ENCODE assay signal across 2 cellular contexts in genomic region chr12:89412665-89413064, GRCh38.
TF ChIP-seq lines count a peak whose summit lies in the region.

No MANE protein-coding gene starts in this region.

TF ChIP-seq in HEK293, 187 proteins besides CTCF, POLR2A, EP300 and RAD21:
- TF ChIP-seq ZNF677 (tag by site-specific recombination; IDR thresholded peaks at IDR 0.05), result no peak
- TF ChIP-seq ZNF571 (tag by site-specific recombination; IDR thresholded peaks at IDR 0.05), result no peak
- TF ChIP-seq ZNF114 (tag by site-specific recombination; IDR thresholded peaks at IDR 0.05), result no peak
- TF ChIP-seq, protein P1, sequence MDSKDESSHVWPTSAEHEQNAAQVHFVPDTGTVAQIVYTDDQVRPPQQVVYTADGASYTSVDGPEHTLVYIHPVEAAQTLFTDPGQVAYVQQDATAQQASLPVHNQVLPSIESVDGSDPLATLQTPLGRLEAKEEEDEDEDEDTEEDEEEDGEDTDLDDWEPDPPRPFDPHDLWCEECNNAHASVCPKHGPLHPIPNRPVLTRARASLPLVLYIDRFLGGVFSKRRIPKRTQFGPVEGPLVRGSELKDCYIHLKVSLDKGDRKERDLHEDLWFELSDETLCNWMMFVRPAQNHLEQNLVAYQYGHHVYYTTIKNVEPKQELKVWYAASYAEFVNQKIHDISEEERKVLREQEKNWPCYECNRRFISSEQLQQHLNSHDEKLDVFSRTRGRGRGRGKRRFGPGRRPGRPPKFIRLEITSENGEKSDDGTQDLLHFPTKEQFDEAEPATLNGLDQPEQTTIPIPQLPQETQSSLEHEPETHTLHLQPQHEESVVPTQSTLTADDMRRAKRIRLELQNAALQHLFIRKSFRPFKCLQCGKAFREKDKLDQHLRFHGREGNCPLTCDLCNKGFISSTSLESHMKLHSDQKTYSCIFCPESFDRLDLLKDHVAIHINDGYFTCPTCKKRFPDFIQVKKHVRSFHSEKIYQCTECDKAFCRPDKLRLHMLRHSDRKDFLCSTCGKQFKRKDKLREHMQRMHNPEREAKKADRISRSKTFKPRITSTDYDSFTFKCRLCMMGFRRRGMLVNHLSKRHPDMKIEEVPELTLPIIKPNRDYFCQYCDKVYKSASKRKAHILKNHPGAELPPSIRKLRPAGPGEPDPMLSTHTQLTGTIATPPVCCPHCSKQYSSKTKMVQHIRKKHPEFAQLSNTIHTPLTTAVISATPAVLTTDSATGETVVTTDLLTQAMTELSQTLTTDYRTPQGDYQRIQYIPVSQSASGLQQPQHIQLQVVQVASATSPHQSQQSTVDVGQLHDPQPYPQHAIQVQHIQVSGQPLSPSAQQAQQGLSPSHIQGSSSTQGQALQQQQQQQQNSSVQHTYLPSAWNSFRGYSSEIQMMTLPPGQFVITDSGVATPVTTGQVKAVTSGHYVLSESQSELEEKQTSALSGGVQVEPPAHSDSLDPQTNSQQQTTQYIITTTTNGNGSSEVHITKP (tag by site-specific recombination; IDR thresholded peaks at IDR 0.05), result no peak
- peak; percentile 67 for TF ChIP-seq ZNF366 (tag by site-specific recombination; conservative IDR thresholded peaks at IDR 0.05)

TF ChIP-seq in H1, 55 proteins besides CTCF, POLR2A, EP300 and RAD21:
- TF ChIP-seq ATF2 (IDR thresholded peaks at IDR 0.05; ENCODE audit: low read length) (no peak), GTF2F1 (IDR thresholded peaks at IDR 0.05; ENCODE audit: borderline replicate concordance, low read depth, low read length) (no peak), SAP30 (IDR thresholded peaks at IDR 0.05; ENCODE audit: insufficient read depth, insufficient replicate concordance, low read length) (no peak), BCL11A (IDR thresholded peaks at IDR 0.05; ENCODE audit: low read depth in 2 of 2, low read length in 2 of 2) (no peak), KDM4A (IDR thresholded peaks at IDR 0.05; ENCODE audit: low read depth, low read length, severe bottlenecking) (no peak), SIN3A (conservative IDR thresholded peaks at IDR 0.05 in 1 of 2, IDR thresholded peaks at IDR 0.05 in 1 of 2; ENCODE audit: low read depth in 1 of 2, low read length in 2 of 2) (no peak), CBX5 (IDR thresholded peaks at IDR 0.05; ENCODE audit: low read depth, low read length) (no peak), CHD2 (IDR thresholded peaks at IDR 0.05; ENCODE audit: low read length) (no peak), E2F6 (IDR thresholded peaks at IDR 0.05) (no peak), EGR1 (IDR thresholded peaks at IDR 0.05; ENCODE audit: borderline replicate concordance, low read depth, low read length) (no peak), SIX5 (IDR thresholded peaks at IDR 0.05; ENCODE audit: low read depth, low read length) (no peak), BACH1 (IDR thresholded peaks at IDR 0.05; ENCODE audit: low read length) (no peak), POU5F1 (IDR thresholded peaks at IDR 0.05; ENCODE audit: low read depth, low read length) (no peak), TBP (IDR thresholded peaks at IDR 0.05; ENCODE audit: low read depth, low read length) (no peak), NANOG (IDR thresholded peaks at IDR 0.05; ENCODE audit: insufficient read depth, low read depth, low read length, poor library complexity, severe bottlenecking) (no peak), FOSL1 (IDR thresholded peaks at IDR 0.05; ENCODE audit: insufficient read depth, low read depth, low read length) (no peak), SP4 (IDR thresholded peaks at IDR 0.05; ENCODE audit: low read length) (no peak), TAF7 (optimal IDR thresholded peaks at IDR 0.05; ENCODE audit: borderline replicate concordance, low read depth, low read length) (no peak)
- TF ChIP-seq, protein P2, sequence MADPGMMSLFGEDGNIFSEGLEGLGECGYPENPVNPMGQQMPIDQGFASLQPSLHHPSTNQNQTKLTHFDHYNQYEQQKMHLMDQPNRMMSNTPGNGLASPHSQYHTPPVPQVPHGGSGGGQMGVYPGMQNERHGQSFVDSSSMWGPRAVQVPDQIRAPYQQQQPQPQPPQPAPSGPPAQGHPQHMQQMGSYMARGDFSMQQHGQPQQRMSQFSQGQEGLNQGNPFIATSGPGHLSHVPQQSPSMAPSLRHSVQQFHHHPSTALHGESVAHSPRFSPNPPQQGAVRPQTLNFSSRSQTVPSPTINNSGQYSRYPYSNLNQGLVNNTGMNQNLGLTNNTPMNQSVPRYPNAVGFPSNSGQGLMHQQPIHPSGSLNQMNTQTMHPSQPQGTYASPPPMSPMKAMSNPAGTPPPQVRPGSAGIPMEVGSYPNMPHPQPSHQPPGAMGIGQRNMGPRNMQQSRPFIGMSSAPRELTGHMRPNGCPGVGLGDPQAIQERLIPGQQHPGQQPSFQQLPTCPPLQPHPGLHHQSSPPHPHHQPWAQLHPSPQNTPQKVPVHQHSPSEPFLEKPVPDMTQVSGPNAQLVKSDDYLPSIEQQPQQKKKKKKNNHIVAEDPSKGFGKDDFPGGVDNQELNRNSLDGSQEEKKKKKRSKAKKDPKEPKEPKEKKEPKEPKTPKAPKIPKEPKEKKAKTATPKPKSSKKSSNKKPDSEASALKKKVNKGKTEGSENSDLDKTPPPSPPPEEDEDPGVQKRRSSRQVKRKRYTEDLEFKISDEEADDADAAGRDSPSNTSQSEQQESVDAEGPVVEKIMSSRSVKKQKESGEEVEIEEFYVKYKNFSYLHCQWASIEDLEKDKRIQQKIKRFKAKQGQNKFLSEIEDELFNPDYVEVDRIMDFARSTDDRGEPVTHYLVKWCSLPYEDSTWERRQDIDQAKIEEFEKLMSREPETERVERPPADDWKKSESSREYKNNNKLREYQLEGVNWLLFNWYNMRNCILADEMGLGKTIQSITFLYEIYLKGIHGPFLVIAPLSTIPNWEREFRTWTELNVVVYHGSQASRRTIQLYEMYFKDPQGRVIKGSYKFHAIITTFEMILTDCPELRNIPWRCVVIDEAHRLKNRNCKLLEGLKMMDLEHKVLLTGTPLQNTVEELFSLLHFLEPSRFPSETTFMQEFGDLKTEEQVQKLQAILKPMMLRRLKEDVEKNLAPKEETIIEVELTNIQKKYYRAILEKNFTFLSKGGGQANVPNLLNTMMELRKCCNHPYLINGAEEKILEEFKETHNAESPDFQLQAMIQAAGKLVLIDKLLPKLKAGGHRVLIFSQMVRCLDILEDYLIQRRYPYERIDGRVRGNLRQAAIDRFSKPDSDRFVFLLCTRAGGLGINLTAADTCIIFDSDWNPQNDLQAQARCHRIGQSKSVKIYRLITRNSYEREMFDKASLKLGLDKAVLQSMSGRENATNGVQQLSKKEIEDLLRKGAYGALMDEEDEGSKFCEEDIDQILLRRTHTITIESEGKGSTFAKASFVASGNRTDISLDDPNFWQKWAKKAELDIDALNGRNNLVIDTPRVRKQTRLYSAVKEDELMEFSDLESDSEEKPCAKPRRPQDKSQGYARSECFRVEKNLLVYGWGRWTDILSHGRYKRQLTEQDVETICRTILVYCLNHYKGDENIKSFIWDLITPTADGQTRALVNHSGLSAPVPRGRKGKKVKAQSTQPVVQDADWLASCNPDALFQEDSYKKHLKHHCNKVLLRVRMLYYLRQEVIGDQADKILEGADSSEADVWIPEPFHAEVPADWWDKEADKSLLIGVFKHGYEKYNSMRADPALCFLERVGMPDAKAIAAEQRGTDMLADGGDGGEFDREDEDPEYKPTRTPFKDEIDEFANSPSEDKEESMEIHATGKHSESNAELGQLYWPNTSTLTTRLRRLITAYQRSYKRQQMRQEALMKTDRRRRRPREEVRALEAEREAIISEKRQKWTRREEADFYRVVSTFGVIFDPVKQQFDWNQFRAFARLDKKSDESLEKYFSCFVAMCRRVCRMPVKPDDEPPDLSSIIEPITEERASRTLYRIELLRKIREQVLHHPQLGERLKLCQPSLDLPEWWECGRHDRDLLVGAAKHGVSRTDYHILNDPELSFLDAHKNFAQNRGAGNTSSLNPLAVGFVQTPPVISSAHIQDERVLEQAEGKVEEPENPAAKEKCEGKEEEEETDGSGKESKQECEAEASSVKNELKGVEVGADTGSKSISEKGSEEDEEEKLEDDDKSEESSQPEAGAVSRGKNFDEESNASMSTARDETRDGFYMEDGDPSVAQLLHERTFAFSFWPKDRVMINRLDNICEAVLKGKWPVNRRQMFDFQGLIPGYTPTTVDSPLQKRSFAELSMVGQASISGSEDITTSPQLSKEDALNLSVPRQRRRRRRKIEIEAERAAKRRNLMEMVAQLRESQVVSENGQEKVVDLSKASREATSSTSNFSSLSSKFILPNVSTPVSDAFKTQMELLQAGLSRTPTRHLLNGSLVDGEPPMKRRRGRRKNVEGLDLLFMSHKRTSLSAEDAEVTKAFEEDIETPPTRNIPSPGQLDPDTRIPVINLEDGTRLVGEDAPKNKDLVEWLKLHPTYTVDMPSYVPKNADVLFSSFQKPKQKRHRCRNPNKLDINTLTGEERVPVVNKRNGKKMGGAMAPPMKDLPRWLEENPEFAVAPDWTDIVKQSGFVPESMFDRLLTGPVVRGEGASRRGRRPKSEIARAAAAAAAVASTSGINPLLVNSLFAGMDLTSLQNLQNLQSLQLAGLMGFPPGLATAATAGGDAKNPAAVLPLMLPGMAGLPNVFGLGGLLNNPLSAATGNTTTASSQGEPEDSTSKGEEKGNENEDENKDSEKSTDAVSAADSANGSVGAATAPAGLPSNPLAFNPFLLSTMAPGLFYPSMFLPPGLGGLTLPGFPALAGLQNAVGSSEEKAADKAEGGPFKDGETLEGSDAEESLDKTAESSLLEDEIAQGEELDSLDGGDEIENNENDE (IDR thresholded peaks at IDR 0.05; ENCODE audit: insufficient replicate concordance, low read length), result no peak
